16 cellular contexts compared by ENCODE assay signal in the genomic region with DNA sequence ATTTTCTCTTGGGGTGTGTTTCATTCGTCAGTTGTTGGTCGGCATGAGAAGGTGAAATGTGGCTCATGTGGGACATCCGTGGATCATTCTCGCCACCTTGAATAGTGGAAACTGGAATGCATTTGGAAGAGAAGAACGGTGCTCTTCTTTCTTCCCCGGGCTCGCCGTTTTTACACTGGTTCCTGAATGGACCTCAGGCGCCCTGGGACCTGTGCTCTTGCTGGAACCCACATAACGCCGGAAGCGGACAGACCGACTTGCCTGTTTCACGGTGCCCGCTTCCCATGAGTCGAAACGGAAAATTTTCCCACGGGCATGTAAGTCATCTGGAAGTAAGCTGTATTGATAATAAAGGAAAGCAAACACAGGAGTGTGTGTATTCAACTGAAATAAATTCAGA. TPM values are rescaled to one million over a fixed set of nuclear protein-coding genes. Genes with fewer than 3 reads are reported as not detected.
"Had no signal": no experiment of that assay in that cellular context is flagged by ENCODE, and none has a peak within 500 bp of the region (broad histone marks: within the 10 kb centered on the region; RNA-seq: fewer than 3 reads in every experiment).

No MANE protein-coding gene starts in this region.

RNA-seq across cellular contexts. Expression of gene USP17L28, which starts 2.2 kb away (rescaled TPM):
- total RNA-seq: stomach, subcutaneous adipose tissue, suprapubic skin, temporal lobe, testis, thoracic aorta, thyroid gland, tibial nerve, transverse colon, upper lobe of left lung, upper lobe of right lung, ureter, urinary bladder, uterus, vagina had no signal
- polyA plus RNA-seq: stomach, thymus, urinary bladder had no signal

RNA-seq across cellular contexts. Expression of gene USP17L29, which starts 2.6 kb away (rescaled TPM):
- total RNA-seq: stomach, subcutaneous adipose tissue, suprapubic skin, temporal lobe, testis, thoracic aorta, thyroid gland, tibial nerve, transverse colon, upper lobe of left lung, upper lobe of right lung, ureter, urinary bladder, uterus, vagina had no signal
- polyA plus RNA-seq: stomach, thymus, urinary bladder had no signal

RNA-seq across cellular contexts. Expression of gene USP17L27, which starts 6.9 kb away (rescaled TPM):
- total RNA-seq: stomach, subcutaneous adipose tissue, suprapubic skin, temporal lobe, testis, thoracic aorta, thyroid gland, tibial nerve, transverse colon, upper lobe of left lung, upper lobe of right lung, ureter, urinary bladder, uterus, vagina had no signal
- polyA plus RNA-seq: stomach, thymus, urinary bladder had no signal

RNA-seq across cellular contexts. Expression of gene USP17L5, which starts 11.7 kb away (rescaled TPM):
- total RNA-seq: stomach, subcutaneous adipose tissue, suprapubic skin, temporal lobe, testis, thoracic aorta, thyroid gland, tibial nerve, transverse colon, upper lobe of left lung, upper lobe of right lung, ureter, urinary bladder, uterus, vagina had no signal
- polyA plus RNA-seq: stomach, thymus, urinary bladder had no signal

RNA-seq across cellular contexts. Expression of gene USP17L30, which starts 12.1 kb away (rescaled TPM):
- total RNA-seq: stomach, subcutaneous adipose tissue, suprapubic skin, temporal lobe, testis, thoracic aorta, thyroid gland, tibial nerve, transverse colon, upper lobe of left lung, upper lobe of right lung, ureter, urinary bladder, uterus, vagina had no signal
- polyA plus RNA-seq: stomach, thymus, urinary bladder had no signal
